8 cellular contexts compared by ENCODE assay signal in the genomic region with DNA sequence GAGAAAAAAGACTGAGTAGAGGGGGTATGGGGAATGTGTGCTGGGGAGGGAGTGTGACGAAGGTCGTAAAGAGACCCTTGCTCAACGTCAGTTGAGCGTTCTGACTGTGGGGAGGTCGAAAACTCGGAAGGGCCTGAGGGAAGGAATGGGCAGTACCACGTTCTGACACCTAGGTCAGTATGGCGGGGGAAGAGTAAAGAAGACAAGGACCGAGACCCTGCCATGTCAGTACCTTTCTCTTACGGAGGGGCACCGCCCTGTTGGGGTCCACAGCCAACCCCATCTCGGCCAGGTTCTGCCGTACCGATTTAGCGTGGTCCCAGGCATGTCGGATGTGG. TPM values are rescaled to one million over a fixed set of nuclear protein-coding genes. Genes with fewer than 3 reads are reported as not detected.
DNase-seq lines count a peak whose midpoint lies in the region; ATAC-seq and TF ChIP-seq lines count a peak whose summit lies in the region.

No MANE protein-coding gene starts in this region.

- WGBS in thymus, result 0% methylated on average over 16 of the region's 16 CpGs

- H3K36me3 ChIP-seq in ascending aorta (peaks cover 33 to 51% of the 10 kb centered on the region in 2 donors), thymus (ENCODE audit: control insufficient read depth, insufficient read depth) (peaks cover 42% of the 10 kb centered on the region)

- H3K4me1 ChIP-seq in ascending aorta (peaks cover 6 to 16% of the 10 kb centered on the region in 2 donors), thymus (ENCODE audit: control insufficient read depth, insufficient read depth, low read length) (peaks cover 7% of the 10 kb centered on the region)

- no peak for TF ChIP-seq CTCF in ascending aorta (IDR thresholded peaks at IDR 0.05)

- DNase-seq in COLO668 (lab: John Stamatoyannopoulos, UW; ENCODE audit: unreplicated experiment), result peak; percentile 13
- peak; percentile 6 for DNase-seq in Jurkat, Clone E6-1 (ENCODE audit: low read depth, low spot score)
- DNase-seq in ascending aorta (ENCODE audit: low spot score in 2 of 2), result no peak
- DNase-seq in kidney glomerular epithelial cell (lab: John Stamatoyannopoulos, UW), result peak; percentile 13
- no peak for DNase-seq in activated effector memory CD4-positive, alpha-beta T cell treated with anti-CD3 and anti-CD28 coated beads, Interleukin-2, amount 50 U/mL, for 16 hours

- intact Hi-C loops in ascending aorta (cut with DNase I), result loop anchor here (1.0 to 10.0 kb wide), 5 partner anchors 23 to 617 kb away; a partner anchor contains a TSS

- H3K27ac ChIP-seq in ascending aorta, result peak overlapping the region in 1 of 2 donors; percentile 92
- no peak overlapping the region for H3K27ac ChIP-seq in thymus (ENCODE audit: low read depth)

- H3K27me3 ChIP-seq in ascending aorta (no peaks in the 10 kb centered on the region), thymus (ENCODE audit: control insufficient read depth, insufficient read depth) (no peaks in the 10 kb centered on the region)

- no peak for ATAC-seq in HG03159 (IDR thresholded peaks at IDR 0.05; ENCODE audit: unreplicated experiment)
- no peak for ATAC-seq in HG02884 (IDR thresholded peaks at IDR 0.05; ENCODE audit: unreplicated experiment)

- no peaks in the 10 kb centered on the region for H3K9me3 ChIP-seq in ascending aorta
- no peaks in the 10 kb centered on the region for H3K9me3 ChIP-seq in thymus (ENCODE audit: control insufficient read depth)

- H3K4me3 ChIP-seq in Jurkat, Clone E6-1 (ENCODE audit: low read length), result peak overlapping the region; percentile 82
- H3K4me3 ChIP-seq in ascending aorta, result peak overlapping the region; percentile 67
- H3K4me3 ChIP-seq in thymus (ENCODE audit: low read length), result peak overlapping the region; percentile 70

RNA-seq across cellular contexts. Expression of a gene that starts 0.4 kb away (rescaled TPM):
- polyA plus RNA-seq in Jurkat, Clone E6-1 (2012; ENCODE audit: insufficient read depth, insufficient read length), result 104 TPM
- not detected for total RNA-seq in ascending aorta
- 30.6 TPM for polyA plus RNA-seq in thymus

RNA-seq across cellular contexts. Expression of a gene that starts 0.6 kb away (rescaled TPM):
- polyA plus RNA-seq in Jurkat, Clone E6-1 (2012; ENCODE audit: insufficient read depth, insufficient read length), result 97.7 TPM
- 36.7 TPM for total RNA-seq in ascending aorta
- polyA plus RNA-seq in thymus, result 161 TPM

RNA-seq across cellular contexts. Expression of a gene that starts 22.7 kb away (rescaled TPM):
- polyA plus RNA-seq in Jurkat, Clone E6-1 (2012; ENCODE audit: insufficient read depth, insufficient read length), result not detected
- total RNA-seq in ascending aorta, result 2.7 TPM
- polyA plus RNA-seq in thymus, result 3.3 TPM

RNA-seq across cellular contexts. Expression of a gene that starts 26.4 kb away (rescaled TPM):
- 54.7 TPM for polyA plus RNA-seq in Jurkat, Clone E6-1 (2012; ENCODE audit: insufficient read depth, insufficient read length)
- 56.2 TPM for total RNA-seq in ascending aorta
- 56.0 TPM for polyA plus RNA-seq in thymus

RNA-seq across cellular contexts. Expression of a gene that starts 28.4 kb away (rescaled TPM):
- 59.1 TPM for polyA plus RNA-seq in Jurkat, Clone E6-1 (2012; ENCODE audit: insufficient read depth, insufficient read length)
- 189 TPM for total RNA-seq in ascending aorta
- 129 TPM for polyA plus RNA-seq in thymus

Comparison
In these comparisons a context has a peak if more than half of its experiments do, and no peak if none do; other contexts are left out.
1. DNase-seq: peak in COLO668 (single experiment), Jurkat, Clone E6-1 (single experiment) and kidney glomerular epithelial cell (single experiment); none in ascending aorta (0 of 2) and activated effector memory CD4-positive, alpha-beta T cell treated with anti-CD3 and anti-CD28 coated beads, Interleukin-2, amount 50 U/mL, for 16 hours (single experiment).
2. Peak in every context shown above with its lines, with median percentiles within 50 percentile points of each other: H3K4me3 ChIP-seq.